ENCODE assay signal across 35 cellular contexts in the genomic region with DNA sequence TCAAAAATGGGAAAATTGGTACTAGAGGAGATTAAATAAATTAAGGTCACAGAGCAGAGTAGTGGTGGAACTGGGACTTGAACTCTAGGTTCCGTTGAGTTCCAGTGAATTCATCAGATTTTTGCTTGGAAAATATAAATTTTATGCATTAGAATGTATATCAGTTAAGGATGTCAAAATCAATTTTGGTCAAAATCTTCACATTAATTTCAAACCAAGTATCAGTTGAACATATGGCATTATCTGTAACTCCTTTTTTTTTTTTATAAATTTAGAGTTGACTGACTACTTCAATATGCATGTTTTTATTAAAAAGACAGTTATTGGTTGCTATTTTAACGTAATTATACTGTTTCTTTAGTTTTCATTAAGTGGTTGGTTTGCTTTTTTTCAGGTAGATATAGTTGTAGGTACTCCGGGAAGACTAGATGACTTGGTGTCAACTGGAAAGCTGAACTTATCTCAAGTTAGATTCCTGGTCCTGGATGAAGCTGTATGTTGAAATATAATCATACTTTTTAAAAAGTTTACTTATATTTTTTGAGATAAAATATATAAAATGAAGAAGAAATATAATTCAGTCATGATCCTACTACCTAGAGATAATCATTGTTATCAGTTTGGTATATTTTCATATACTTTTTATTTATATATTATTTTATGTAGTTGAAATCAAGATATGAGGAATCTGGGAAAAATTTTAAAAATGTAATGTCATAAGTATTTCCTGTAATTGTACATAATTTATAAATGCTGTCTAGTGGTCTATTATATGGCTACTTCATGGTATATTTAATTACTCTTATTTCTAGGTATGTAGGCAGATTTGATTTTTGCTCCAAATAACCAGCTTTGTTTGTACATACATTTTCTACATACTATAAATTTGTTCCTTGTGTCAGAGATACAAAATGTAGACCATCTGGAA.
"Had no signal": no experiment of that assay in that cellular context is flagged by ENCODE, and none has a peak within 500 bp of the region (broad histone marks: within the 10 kb centered on the region; RNA-seq: fewer than 3 reads in every experiment).

No MANE protein-coding gene starts in this region.

- H3K4me3 Mint-ChIP-seq: activated CD4-positive, alpha-beta memory T cell treated with anti-CD3 and anti-CD28 coated beads for 36 hours; activated CD4-positive, alpha-beta T cell treated with anti-CD3 and anti-CD28 coated beads for 36 hours; activated CD4-positive, alpha-beta T cell treated with anti-CD3 and anti-CD28 coated beads, Interleukin-2, amount 10 ng/mL, durations not matched to agents 24 days and 14 days; activated CD8-positive, alpha-beta memory T cell treated with anti-CD3 and anti-CD28 coated beads, Interleukin-2, amount 10 ng/mL, durations not matched to agents 7 days and 5 days; activated CD8-positive, alpha-beta T cell treated with anti-CD3 and anti-CD28 coated beads, Interleukin-2, amount 10 ng/mL, durations not matched to agents 7 days and 5 days; activated naive CD4-positive, alpha-beta T cell treated with anti-CD3 and anti-CD28 coated beads for 36 hours; activated naive CD4-positive, alpha-beta T cell treated with anti-CD3 and anti-CD28 coated beads, Interleukin-2, amount 50 U/mL, for 24 hours; activated naive CD8-positive, alpha-beta T cell treated with anti-CD3 and anti-CD28 coated beads for 36 hours; activated naive CD8-positive, alpha-beta T cell treated with anti-CD3 and anti-CD28 coated beads, Interleukin-2, amount 50 U/mL, for 24 hours; activated T-helper 1 cell treated with anti-CD3 and anti-CD28 coated beads, Interleukin-12 subunit alpha, Interleukin-12 subunit beta, Interleukin-2, Interleukin-4 antibody, amounts not matched to agents 30 ng/mL and 10 ng/mL and 1 ng/mL, durations not matched to agents 14 hours and 24 hours and 36 hours; effector memory CD8-positive, alpha-beta T cell; T-cell; T-helper 1 cell treated with Interleukin-12 subunit alpha and Interleukin-12 subunit beta and Interleukin-4 antibody, amounts not matched to agents 30 μg/mL and 1 μg/mL, for 36 hours had no signal

- FAIRE-seq: colon, endothelial cell of umbilical vein had no signal

- H3K4me1 ChIP-seq: esophagus squamous epithelium had no signal

- H3K9me3 Mint-ChIP-seq: activated CD4-positive, alpha-beta memory T cell treated with anti-CD3 and anti-CD28 coated beads for 36 hours; activated CD4-positive, alpha-beta T cell treated with anti-CD3 and anti-CD28 coated beads, Interleukin-2, amount 10 ng/mL, durations not matched to agents 24 days and 14 days; activated naive CD4-positive, alpha-beta T cell treated with anti-CD3 and anti-CD28 coated beads for 36 hours; activated naive CD4-positive, alpha-beta T cell treated with anti-CD3 and anti-CD28 coated beads, Interleukin-2, amount 50 U/mL, for 24 hours; activated naive CD8-positive, alpha-beta T cell treated with anti-CD3 and anti-CD28 coated beads for 36 hours; activated naive CD8-positive, alpha-beta T cell treated with anti-CD3 and anti-CD28 coated beads, Interleukin-2, amount 50 U/mL, for 24 hours; activated T-helper 1 cell treated with anti-CD3 and anti-CD28 coated beads, Interleukin-12 subunit alpha, Interleukin-12 subunit beta, Interleukin-2, Interleukin-4 antibody, amounts not matched to agents 30 ng/mL and 10 ng/mL and 1 ng/mL, durations not matched to agents 14 hours and 24 hours and 36 hours; activated T-helper 2 cell treated with anti-CD3 and anti-CD28 coated beads, Interferon-gamma antibody, Interleukin-2, Interleukin-4, amounts not matched to agents 10 μg/mL and 5 μg/mL and 100 μg/mL, durations not matched to agents 14 hours and 24 hours and 36 hours; effector memory CD8-positive, alpha-beta T cell; T-cell; T-helper 1 cell treated with Interleukin-12 subunit alpha and Interleukin-12 subunit beta and Interleukin-4 antibody, amounts not matched to agents 30 μg/mL and 1 μg/mL, for 36 hours had no signal

- DNase-seq: activated CD4-positive, alpha-beta memory T cell treated with anti-CD3 and anti-CD28 coated beads for 36 hours; activated CD4-positive, alpha-beta T cell treated with anti-CD3 and anti-CD28 coated beads for 36 hours; activated CD4-positive, alpha-beta T cell treated with anti-CD3 and anti-CD28 coated beads, Interleukin-2, amount 10 ng/mL, durations not matched to agents 24 days and 14 days; activated CD4-positive, CD25-positive, alpha-beta regulatory T cell; activated CD4-positive, CD25-positive, alpha-beta regulatory T cell treated with anti-CD3 and anti-CD28 coated beads, Interleukin-2, amount 50 U/mL, for 72 hours; activated CD8-positive, alpha-beta memory T cell treated with anti-CD3 and anti-CD28 coated beads, Interleukin-2, amount 10 ng/mL, durations not matched to agents 7 days and 5 days; activated CD8-positive, alpha-beta memory T cell treated with anti-CD3 and anti-CD28 coated beads, Interleukin-2, amount 50 U/mL, for 4 hours; activated CD8-positive, alpha-beta T cell treated with anti-CD3 and anti-CD28 coated beads, Interleukin-2, amount 10 ng/mL, durations not matched to agents 7 days and 5 days; activated effector memory CD4-positive, alpha-beta T cell treated with anti-CD3 and anti-CD28 coated beads, Interleukin-2, amount 50 U/mL, for 16 hours; activated naive CD4-positive, alpha-beta T cell treated with anti-CD3 and anti-CD28 coated beads for 36 hours; activated naive CD8-positive, alpha-beta T cell treated with anti-CD3 and anti-CD28 coated beads for 36 hours; activated naive CD8-positive, alpha-beta T cell treated with anti-CD3 and anti-CD28 coated beads, Interleukin-2, amount 50 U/mL, for 24 hours; activated T-cell treated with anti-CD3 and anti-CD28 coated beads, Interleukin-2, amount 50 U/mL, for 1 hour; activated T-cell treated with anti-CD3 and anti-CD28 coated beads, Interleukin-2, amount 50 U/mL, for 48 hours; adrenal gland; amygdala; aorta; body of pancreas; caudate nucleus; cortex of kidney; dermis blood vessel endothelial cell; effector CD4-positive, alpha-beta T cell; effector memory CD8-positive, alpha-beta T cell; esophagus squamous epithelium; foreskin melanocyte; head of caudate nucleus; T-cell; T1000 had no signal

- ATAC-seq: activated CD4-positive, alpha-beta T cell treated with anti-CD3 and anti-CD28 coated beads for 36 hours; activated CD8-positive, alpha-beta memory T cell treated with anti-CD3 and anti-CD28 coated beads, Interleukin-2, amount 10 ng/mL, durations not matched to agents 7 days and 5 days; activated CD8-positive, alpha-beta T cell treated with anti-CD3 and anti-CD28 coated beads, Interleukin-2, amount 10 ng/mL, durations not matched to agents 7 days and 5 days; activated naive CD8-positive, alpha-beta T cell treated with anti-CD3 and anti-CD28 coated beads, Interleukin-2, amount 50 U/mL, for 24 hours; body of pancreas; effector memory CD8-positive, alpha-beta T cell; T-cell had no signal

- H3K27ac Mint-ChIP-seq: activated CD4-positive, alpha-beta memory T cell treated with anti-CD3 and anti-CD28 coated beads for 36 hours; activated CD4-positive, alpha-beta T cell treated with anti-CD3 and anti-CD28 coated beads for 36 hours; activated CD4-positive, alpha-beta T cell treated with anti-CD3 and anti-CD28 coated beads, Interleukin-2, amount 10 ng/mL, durations not matched to agents 24 days and 14 days; activated CD8-positive, alpha-beta memory T cell treated with anti-CD3 and anti-CD28 coated beads, Interleukin-2, amount 10 ng/mL, durations not matched to agents 7 days and 5 days; activated CD8-positive, alpha-beta T cell treated with anti-CD3 and anti-CD28 coated beads, Interleukin-2, amount 10 ng/mL, durations not matched to agents 7 days and 5 days; activated naive CD4-positive, alpha-beta T cell treated with anti-CD3 and anti-CD28 coated beads for 36 hours; activated naive CD4-positive, alpha-beta T cell treated with anti-CD3 and anti-CD28 coated beads, Interleukin-2, amount 50 U/mL, for 24 hours; activated naive CD8-positive, alpha-beta T cell treated with anti-CD3 and anti-CD28 coated beads for 36 hours; activated naive CD8-positive, alpha-beta T cell treated with anti-CD3 and anti-CD28 coated beads, Interleukin-2, amount 50 U/mL, for 24 hours; activated T-helper 1 cell treated with anti-CD3 and anti-CD28 coated beads, Interleukin-12 subunit alpha, Interleukin-12 subunit beta, Interleukin-2, Interleukin-4 antibody, amounts not matched to agents 30 ng/mL and 10 ng/mL and 1 ng/mL, durations not matched to agents 14 hours and 24 hours and 36 hours; activated T-helper 2 cell treated with anti-CD3 and anti-CD28 coated beads, Interferon-gamma antibody, Interleukin-2, Interleukin-4, amounts not matched to agents 10 μg/mL and 5 μg/mL and 100 μg/mL, durations not matched to agents 14 hours and 24 hours and 36 hours; effector memory CD8-positive, alpha-beta T cell; T-cell; T-helper 1 cell treated with Interleukin-12 subunit alpha and Interleukin-12 subunit beta and Interleukin-4 antibody, amounts not matched to agents 30 μg/mL and 1 μg/mL, for 36 hours had no signal

- H3K27me3 ChIP-seq: adrenal gland, body of pancreas, esophagus squamous epithelium had no signal

- H3K4me1 Mint-ChIP-seq: activated CD4-positive, alpha-beta T cell treated with anti-CD3 and anti-CD28 coated beads, Interleukin-2, amount 10 ng/mL, durations not matched to agents 24 days and 14 days; activated naive CD8-positive, alpha-beta T cell treated with anti-CD3 and anti-CD28 coated beads for 36 hours; activated naive CD8-positive, alpha-beta T cell treated with anti-CD3 and anti-CD28 coated beads, Interleukin-2, amount 50 U/mL, for 24 hours had no signal

- H3K4me3 ChIP-seq: adrenal gland, body of pancreas, esophagus squamous epithelium had no signal

- H3K27me3 Mint-ChIP-seq: activated CD4-positive, alpha-beta memory T cell treated with anti-CD3 and anti-CD28 coated beads for 36 hours; activated CD4-positive, alpha-beta T cell treated with anti-CD3 and anti-CD28 coated beads for 36 hours; activated CD4-positive, alpha-beta T cell treated with anti-CD3 and anti-CD28 coated beads, Interleukin-2, amount 10 ng/mL, durations not matched to agents 24 days and 14 days; activated CD8-positive, alpha-beta memory T cell treated with anti-CD3 and anti-CD28 coated beads, Interleukin-2, amount 10 ng/mL, durations not matched to agents 7 days and 5 days; activated naive CD4-positive, alpha-beta T cell treated with anti-CD3 and anti-CD28 coated beads, Interleukin-2, amount 50 U/mL, for 24 hours; activated naive CD8-positive, alpha-beta T cell treated with anti-CD3 and anti-CD28 coated beads for 36 hours; activated naive CD8-positive, alpha-beta T cell treated with anti-CD3 and anti-CD28 coated beads, Interleukin-2, amount 50 U/mL, for 24 hours; effector memory CD8-positive, alpha-beta T cell; T-cell had no signal

- H3K27ac ChIP-seq: body of pancreas, epithelial cell of prostate, esophagus squamous epithelium had no signal

- H3K9me3 ChIP-seq: adrenal gland, body of pancreas, esophagus squamous epithelium had no signal
